Comparison of ENCODE assay signal across 1 cellular context in the genomic region with DNA sequence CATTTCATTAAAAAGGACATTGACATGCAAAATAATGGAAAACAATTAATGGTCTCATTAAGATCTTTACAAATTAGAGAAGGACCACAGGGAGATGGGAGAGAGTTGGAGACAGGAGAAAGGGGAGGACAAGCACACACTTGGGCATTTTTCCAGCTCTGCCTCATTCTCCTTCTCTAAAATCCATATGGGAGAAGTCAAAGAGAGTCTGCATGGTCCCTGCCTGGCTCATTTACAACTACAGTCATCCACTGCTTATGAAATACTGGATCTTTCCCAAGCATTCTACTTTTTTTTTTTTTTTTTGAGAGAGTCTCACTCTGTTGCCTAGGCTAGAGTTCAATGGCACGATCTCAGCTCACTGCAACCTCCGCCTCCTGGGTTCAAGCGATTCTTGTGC.
TF ChIP-seq lines count a peak whose summit lies in the region.

No MANE protein-coding gene starts in this region.

TF ChIP-seq in GM23338, 12 proteins besides CTCF, POLR2A, EP300 and RAD21 (continued from another document):
- TF ChIP-seq, protein P1, sequence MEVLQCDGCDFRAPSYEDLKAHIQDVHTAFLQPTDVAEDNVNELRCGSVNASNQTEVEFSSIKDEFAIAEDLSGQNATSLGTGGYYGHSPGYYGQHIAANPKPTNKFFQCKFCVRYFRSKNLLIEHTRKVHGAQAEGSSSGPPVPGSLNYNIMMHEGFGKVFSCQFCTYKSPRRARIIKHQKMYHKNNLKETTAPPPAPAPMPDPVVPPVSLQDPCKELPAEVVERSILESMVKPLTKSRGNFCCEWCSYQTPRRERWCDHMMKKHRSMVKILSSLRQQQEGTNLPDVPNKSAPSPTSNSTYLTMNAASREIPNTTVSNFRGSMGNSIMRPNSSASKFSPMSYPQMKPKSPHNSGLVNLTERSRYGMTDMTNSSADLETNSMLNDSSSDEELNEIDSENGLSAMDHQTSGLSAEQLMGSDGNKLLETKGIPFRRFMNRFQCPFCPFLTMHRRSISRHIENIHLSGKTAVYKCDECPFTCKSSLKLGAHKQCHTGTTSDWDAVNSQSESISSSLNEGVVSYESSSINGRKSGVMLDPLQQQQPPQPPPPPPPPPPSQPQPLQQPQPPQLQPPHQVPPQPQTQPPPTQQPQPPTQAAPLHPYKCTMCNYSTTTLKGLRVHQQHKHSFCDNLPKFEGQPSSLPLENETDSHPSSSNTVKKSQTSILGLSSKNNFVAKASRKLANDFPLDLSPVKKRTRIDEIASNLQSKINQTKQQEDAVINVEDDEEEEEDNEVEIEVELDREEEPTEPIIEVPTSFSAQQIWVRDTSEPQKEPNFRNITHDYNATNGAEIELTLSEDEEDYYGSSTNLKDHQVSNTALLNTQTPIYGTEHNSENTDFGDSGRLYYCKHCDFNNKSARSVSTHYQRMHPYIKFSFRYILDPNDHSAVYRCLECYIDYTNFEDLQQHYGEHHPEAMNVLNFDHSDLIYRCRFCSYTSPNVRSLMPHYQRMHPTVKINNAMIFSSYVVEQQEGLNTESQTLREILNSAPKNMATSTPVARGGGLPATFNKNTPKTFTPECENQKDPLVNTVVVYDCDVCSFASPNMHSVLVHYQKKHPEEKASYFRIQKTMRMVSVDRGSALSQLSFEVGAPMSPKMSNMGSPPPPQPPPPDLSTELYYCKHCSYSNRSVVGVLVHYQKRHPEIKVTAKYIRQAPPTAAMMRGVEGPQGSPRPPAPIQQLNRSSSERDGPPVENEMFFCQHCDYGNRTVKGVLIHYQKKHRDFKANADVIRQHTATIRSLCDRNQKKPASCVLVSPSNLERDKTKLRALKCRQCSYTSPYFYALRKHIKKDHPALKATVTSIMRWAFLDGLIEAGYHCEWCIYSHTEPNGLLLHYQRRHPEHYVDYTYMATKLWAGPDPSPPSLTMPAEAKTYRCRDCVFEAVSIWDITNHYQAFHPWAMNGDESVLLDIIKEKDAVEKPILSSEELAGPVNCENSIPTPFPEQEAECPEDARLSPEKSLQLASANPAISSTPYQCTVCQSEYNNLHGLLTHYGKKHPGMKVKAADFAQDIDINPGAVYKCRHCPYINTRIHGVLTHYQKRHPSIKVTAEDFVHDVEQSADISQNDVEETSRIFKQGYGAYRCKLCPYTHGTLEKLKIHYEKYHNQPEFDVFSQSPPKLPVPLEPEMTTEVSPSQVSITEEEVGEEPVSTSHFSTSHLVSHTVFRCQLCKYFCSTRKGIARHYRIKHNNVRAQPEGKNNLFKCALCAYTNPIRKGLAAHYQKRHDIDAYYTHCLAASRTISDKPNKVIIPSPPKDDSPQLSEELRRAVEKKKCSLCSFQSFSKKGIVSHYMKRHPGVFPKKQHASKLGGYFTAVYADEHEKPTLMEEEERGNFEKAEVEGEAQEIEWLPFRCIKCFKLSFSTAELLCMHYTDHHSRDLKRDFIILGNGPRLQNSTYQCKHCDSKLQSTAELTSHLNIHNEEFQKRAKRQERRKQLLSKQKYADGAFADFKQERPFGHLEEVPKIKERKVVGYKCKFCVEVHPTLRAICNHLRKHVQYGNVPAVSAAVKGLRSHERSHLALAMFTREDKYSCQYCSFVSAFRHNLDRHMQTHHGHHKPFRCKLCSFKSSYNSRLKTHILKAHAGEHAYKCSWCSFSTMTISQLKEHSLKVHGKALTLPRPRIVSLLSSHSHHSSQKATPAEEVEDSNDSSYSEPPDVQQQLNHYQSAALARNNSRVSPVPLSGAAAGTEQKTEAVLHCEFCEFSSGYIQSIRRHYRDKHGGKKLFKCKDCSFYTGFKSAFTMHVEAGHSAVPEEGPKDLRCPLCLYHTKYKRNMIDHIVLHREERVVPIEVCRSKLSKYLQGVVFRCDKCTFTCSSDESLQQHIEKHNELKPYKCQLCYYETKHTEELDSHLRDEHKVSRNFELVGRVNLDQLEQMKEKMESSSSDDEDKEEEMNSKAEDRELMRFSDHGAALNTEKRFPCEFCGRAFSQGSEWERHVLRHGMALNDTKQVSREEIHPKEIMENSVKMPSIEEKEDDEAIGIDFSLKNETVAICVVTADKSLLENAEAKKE (CRISPR knock-in tag; IDR thresholded peaks at IDR 0.05) = no peak
- no peak for TF ChIP-seq EZH2phosphoT487 (IDR thresholded peaks at IDR 0.05; ENCODE audit: unreplicated experiment)
- no peak for TF ChIP-seq JUNB (IDR thresholded peaks at IDR 0.05; ENCODE audit: unreplicated experiment)
- TF ChIP-seq POLR2AphosphoS5 (IDR thresholded peaks at IDR 0.05; ENCODE audit: low read depth) = no peak
- TF ChIP-seq STAT1 (IDR thresholded peaks at IDR 0.05; ENCODE audit: unreplicated experiment) = no peak
- TF ChIP-seq CREB1 (CRISPR knock-in tag; IDR thresholded peaks at IDR 0.05; ENCODE audit: low read depth) = no peak
- no peak for TF ChIP-seq ZNF331 (CRISPR knock-in tag; IDR thresholded peaks at IDR 0.05; ENCODE audit: low read depth)
- TF ChIP-seq, protein P2, sequence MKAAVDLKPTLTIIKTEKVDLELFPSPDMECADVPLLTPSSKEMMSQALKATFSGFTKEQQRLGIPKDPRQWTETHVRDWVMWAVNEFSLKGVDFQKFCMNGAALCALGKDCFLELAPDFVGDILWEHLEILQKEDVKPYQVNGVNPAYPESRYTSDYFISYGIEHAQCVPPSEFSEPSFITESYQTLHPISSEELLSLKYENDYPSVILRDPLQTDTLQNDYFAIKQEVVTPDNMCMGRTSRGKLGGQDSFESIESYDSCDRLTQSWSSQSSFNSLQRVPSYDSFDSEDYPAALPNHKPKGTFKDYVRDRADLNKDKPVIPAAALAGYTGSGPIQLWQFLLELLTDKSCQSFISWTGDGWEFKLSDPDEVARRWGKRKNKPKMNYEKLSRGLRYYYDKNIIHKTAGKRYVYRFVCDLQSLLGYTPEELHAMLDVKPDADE (IDR thresholded peaks at IDR 0.05) = no peak
- TF ChIP-seq ZNF114 (CRISPR knock-in tag; IDR thresholded peaks at IDR 0.05) = no peak
- TF ChIP-seq, protein P3, sequence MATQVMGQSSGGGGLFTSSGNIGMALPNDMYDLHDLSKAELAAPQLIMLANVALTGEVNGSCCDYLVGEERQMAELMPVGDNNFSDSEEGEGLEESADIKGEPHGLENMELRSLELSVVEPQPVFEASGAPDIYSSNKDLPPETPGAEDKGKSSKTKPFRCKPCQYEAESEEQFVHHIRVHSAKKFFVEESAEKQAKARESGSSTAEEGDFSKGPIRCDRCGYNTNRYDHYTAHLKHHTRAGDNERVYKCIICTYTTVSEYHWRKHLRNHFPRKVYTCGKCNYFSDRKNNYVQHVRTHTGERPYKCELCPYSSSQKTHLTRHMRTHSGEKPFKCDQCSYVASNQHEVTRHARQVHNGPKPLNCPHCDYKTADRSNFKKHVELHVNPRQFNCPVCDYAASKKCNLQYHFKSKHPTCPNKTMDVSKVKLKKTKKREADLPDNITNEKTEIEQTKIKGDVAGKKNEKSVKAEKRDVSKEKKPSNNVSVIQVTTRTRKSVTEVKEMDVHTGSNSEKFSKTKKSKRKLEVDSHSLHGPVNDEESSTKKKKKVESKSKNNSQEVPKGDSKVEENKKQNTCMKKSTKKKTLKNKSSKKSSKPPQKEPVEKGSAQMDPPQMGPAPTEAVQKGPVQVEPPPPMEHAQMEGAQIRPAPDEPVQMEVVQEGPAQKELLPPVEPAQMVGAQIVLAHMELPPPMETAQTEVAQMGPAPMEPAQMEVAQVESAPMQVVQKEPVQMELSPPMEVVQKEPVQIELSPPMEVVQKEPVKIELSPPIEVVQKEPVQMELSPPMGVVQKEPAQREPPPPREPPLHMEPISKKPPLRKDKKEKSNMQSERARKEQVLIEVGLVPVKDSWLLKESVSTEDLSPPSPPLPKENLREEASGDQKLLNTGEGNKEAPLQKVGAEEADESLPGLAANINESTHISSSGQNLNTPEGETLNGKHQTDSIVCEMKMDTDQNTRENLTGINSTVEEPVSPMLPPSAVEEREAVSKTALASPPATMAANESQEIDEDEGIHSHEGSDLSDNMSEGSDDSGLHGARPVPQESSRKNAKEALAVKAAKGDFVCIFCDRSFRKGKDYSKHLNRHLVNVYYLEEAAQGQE (IDR thresholded peaks at IDR 0.05; ENCODE audit: unreplicated experiment) = no peak
